In the genomic region with DNA sequence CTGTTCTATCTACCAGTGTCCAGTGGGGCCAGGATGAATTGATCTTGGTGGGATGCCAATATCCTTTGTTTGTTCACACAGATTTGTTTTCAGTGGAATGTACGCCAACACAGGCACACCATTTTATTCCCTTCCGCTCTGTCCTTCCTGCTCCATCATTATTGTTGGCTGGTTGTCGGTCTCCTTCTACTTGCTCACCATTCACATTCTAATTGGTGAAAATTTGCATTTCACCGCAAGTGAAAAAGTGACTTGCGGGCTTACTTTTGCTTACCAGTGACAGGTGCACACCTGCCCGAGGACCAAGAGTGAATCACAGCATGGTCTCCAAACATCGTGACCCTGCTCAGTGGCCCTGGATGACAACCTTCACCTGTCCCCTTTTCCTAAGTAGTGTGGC, we compare ENCODE assay signal across 19 cellular contexts.
"Had no signal": no experiment of that assay in that cellular context is flagged by ENCODE, and none has a peak within 500 bp of the region (broad histone marks: within the 10 kb centered on the region; RNA-seq: fewer than 3 reads in every experiment).

No MANE protein-coding gene starts in this region.

- H3K27me3 Mint-ChIP-seq: type B pancreatic cell had no signal

- H3K9me3 ChIP-seq: adrenal gland, esophagus squamous epithelium, mucosa of descending colon, pancreas had no signal

- H3K27ac Mint-ChIP-seq: activated CD8-positive, alpha-beta T cell treated with anti-CD3 and anti-CD28 coated beads for 36 hours; naive thymus-derived CD8-positive, alpha-beta T cell; stimulated activated naive B cell treated with anti-CD40 and anti-IgM and Interleukin-4, amounts not matched to agents 10 μg/mL and 1 μg/mL and 100 μg/mL, for 72 hours; T-helper 1 cell treated with Interleukin-12 subunit alpha and Interleukin-12 subunit beta and Interleukin-4 antibody, amounts not matched to agents 30 μg/mL and 1 μg/mL, for 36 hours; type B pancreatic cell had no signal

- H3K36me3 Mint-ChIP-seq: naive thymus-derived CD8-positive, alpha-beta T cell; stimulated activated naive B cell treated with anti-CD40 and anti-IgM and Interleukin-4, amounts not matched to agents 10 μg/mL and 1 μg/mL and 100 μg/mL, for 72 hours; type B pancreatic cell had no signal

- H3K27ac ChIP-seq: adrenal gland, pancreas had no signal

- DNase-seq: activated CD4-positive, alpha-beta T cell treated with anti-CD3 and anti-CD28 coated beads for 4 hours; activated CD8-positive, alpha-beta T cell treated with anti-CD3 and anti-CD28 coated beads for 36 hours; activated effector memory CD4-positive, alpha-beta T cell treated with Interleukin-2 at 50 U/mL for 16 hours; activated naive CD4-positive, alpha-beta T cell treated with anti-CD3 and anti-CD28 coated beads, Interleukin-2, amount 50 U/mL, for 16 hours; activated T-cell treated with anti-CD3 and anti-CD28 coated beads, Interleukin-2, amount 50 U/mL, for 4 hours; adrenal gland; effector CD4-positive, alpha-beta T cell; esophagus squamous epithelium; hypothalamus; left cardiac atrium; mammary epithelial cell; mucosa of descending colon; naive thymus-derived CD8-positive, alpha-beta T cell; pancreas; stimulated activated CD4-positive, alpha-beta T cell treated with anti-CD3 and anti-CD28 coated beads, Interleukin-15, amount 100 ng/mL, for 24 hours; stimulated activated CD4-positive, alpha-beta T cell treated with anti-CD3 and anti-CD28 coated beads, Interleukin-4, amount 100 ng/mL, for 1 hour; stimulated activated naive B cell treated with anti-CD40 and anti-IgM and Interleukin-4, amounts not matched to agents 10 μg/mL and 1 μg/mL and 100 μg/mL, for 72 hours had no signal

- H3K9me3 Mint-ChIP-seq: activated CD8-positive, alpha-beta T cell treated with anti-CD3 and anti-CD28 coated beads for 36 hours; activated T-cell treated with anti-CD3 and anti-CD28 coated beads, Interleukin-2, amount 50 U/mL, for 4 hours; stimulated activated naive B cell treated with anti-CD40 and anti-IgM and Interleukin-4, amounts not matched to agents 10 μg/mL and 1 μg/mL and 100 μg/mL, for 72 hours; T-helper 1 cell treated with Interleukin-12 subunit alpha and Interleukin-12 subunit beta and Interleukin-4 antibody, amounts not matched to agents 30 μg/mL and 1 μg/mL, for 36 hours; type B pancreatic cell had no signal

- H3K4me3 ChIP-seq: adrenal gland, esophagus squamous epithelium, mucosa of descending colon, pancreas had no signal

- H3K4me1 Mint-ChIP-seq: naive thymus-derived CD8-positive, alpha-beta T cell; stimulated activated naive B cell treated with anti-CD40 and anti-IgM and Interleukin-4, amounts not matched to agents 10 μg/mL and 1 μg/mL and 100 μg/mL, for 72 hours had no signal

- H3K36me3 ChIP-seq: adrenal gland, esophagus squamous epithelium, pancreas had no signal

- H3K27me3 ChIP-seq: adrenal gland, esophagus squamous epithelium, pancreas had no signal

- H3K4me3 Mint-ChIP-seq: activated CD8-positive, alpha-beta T cell treated with anti-CD3 and anti-CD28 coated beads for 36 hours; activated T-cell treated with anti-CD3 and anti-CD28 coated beads, Interleukin-2, amount 50 U/mL, for 4 hours; naive thymus-derived CD8-positive, alpha-beta T cell; stimulated activated naive B cell treated with anti-CD40 and anti-IgM and Interleukin-4, amounts not matched to agents 10 μg/mL and 1 μg/mL and 100 μg/mL, for 72 hours; T-helper 1 cell treated with Interleukin-12 subunit alpha and Interleukin-12 subunit beta and Interleukin-4 antibody, amounts not matched to agents 30 μg/mL and 1 μg/mL, for 36 hours; type B pancreatic cell had no signal
